Comparison of ENCODE assay signal across 3 cellular contexts in genomic region chr2:96212336-96212735, GRCh38.
TF ChIP-seq lines count a peak whose summit lies in the region.

No MANE protein-coding gene starts in this region.

TF ChIP-seq in A549, 52 proteins besides CTCF, POLR2A, EP300 and RAD21:
- TF ChIP-seq ELK1 (IDR thresholded peaks at IDR 0.05; ENCODE audit: low read depth, low read length) (no peak), CEBPB (IDR thresholded peaks at IDR 0.05) (no peak), SREBF2 (IDR thresholded peaks at IDR 0.05) (no peak), MAFK (IDR thresholded peaks at IDR 0.05; ENCODE audit: partially characterized antibody) (peak; percentile 92), EHF (CRISPR knock-in tag; IDR thresholded peaks at IDR 0.05) (no peak), FOSB (CRISPR knock-in tag; IDR thresholded peaks at IDR 0.05) (no peak)

TF ChIP-seq in IMR-90, 13 proteins besides CTCF, POLR2A, EP300 and RAD21:
- TF ChIP-seq NFE2L2 (IDR thresholded peaks at IDR 0.05; ENCODE audit: low read depth, low read length) (no peak), MAFK (IDR thresholded peaks at IDR 0.05; ENCODE audit: low read depth, low read length) (peak; percentile 93), MAZ (IDR thresholded peaks at IDR 0.05; ENCODE audit: borderline replicate concordance, low read depth, low read length) (no peak)

TF ChIP-seq in GM12878, 131 proteins besides CTCF, POLR2A, EP300 and RAD21:
- TF ChIP-seq SIN3A (IDR thresholded peaks at IDR 0.05; ENCODE audit: low read depth, low read length): no peak
- no peak for TF ChIP-seq ZNF592 (IDR thresholded peaks at IDR 0.05)
- TF ChIP-seq CEBPB (IDR thresholded peaks at IDR 0.05; ENCODE audit: borderline replicate concordance in 1 of 2, low read depth in 2 of 2, low read length in 2 of 2): no peak
- TF ChIP-seq BCL3 (IDR thresholded peaks at IDR 0.05; ENCODE audit: borderline replicate concordance, insufficient read depth, low read depth, low read length, poor library complexity, severe bottlenecking): no peak
- no peak for TF ChIP-seq RAD51 (IDR thresholded peaks at IDR 0.05)
- TF ChIP-seq ZZZ3 (IDR thresholded peaks at IDR 0.05; ENCODE audit: control insufficient read depth, insufficient read length, low read depth): no peak
- TF ChIP-seq GATAD2B (conservative IDR thresholded peaks at IDR 0.05; ENCODE audit: low read depth): no peak
- TF ChIP-seq HDGF (IDR thresholded peaks at IDR 0.05): no peak
- no peak for TF ChIP-seq RB1 (IDR thresholded peaks at IDR 0.05; ENCODE audit: borderline replicate concordance)
- no peak for TF ChIP-seq MTA2 (IDR thresholded peaks at IDR 0.05; ENCODE audit: low read depth)
- TF ChIP-seq LARP7 (IDR thresholded peaks at IDR 0.05): no peak
- no peak for TF ChIP-seq SP1 (IDR thresholded peaks at IDR 0.05; ENCODE audit: low read depth, low read length)
- no peak for TF ChIP-seq MYC (IDR thresholded peaks at IDR 0.05; ENCODE audit: insufficient read depth, insufficient read length, insufficient replicate concordance, low read length, severe bottlenecking)
